Comparison of ENCODE assay signal across 8 cellular contexts in the genomic region with DNA sequence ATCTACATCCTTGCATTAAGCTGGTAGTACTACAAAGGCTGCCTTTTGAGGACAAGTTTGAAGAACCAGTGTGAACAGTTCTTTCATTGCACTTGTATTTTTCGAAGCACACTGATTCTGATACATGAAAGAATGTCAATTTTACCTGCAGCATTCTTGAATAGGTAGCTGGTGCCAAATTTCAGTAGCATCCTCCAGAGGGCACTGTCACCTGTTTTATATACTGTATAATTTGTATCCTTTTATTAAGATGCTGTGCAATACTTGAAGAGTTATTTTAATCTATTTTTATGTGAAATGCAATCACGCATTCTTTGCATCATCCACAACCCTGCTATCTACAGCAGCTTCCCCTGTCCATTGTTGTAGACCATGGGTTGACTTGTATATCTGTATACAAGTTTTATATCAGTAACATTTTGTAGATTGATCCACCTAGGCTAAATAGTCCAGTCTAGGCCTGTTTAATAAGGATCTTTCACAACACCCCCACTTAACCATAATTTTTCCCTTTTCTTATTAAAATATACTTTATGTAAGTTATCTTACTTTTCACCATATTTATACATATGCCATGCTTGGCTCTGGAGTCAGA.
DNase-seq lines count a peak whose midpoint lies in the region; ATAC-seq and TF ChIP-seq lines count a peak whose summit lies in the region.

No MANE protein-coding gene starts in this region.

- no peak overlapping the region for H3K27ac ChIP-seq in DOHH2 (ENCODE audit: low read depth, low read length)

- H4K20me1 ChIP-seq in DOHH2 (ENCODE audit: control insufficient read depth, insufficient read depth, low read depth, low read length): no peaks in the 10 kb centered on the region

- H3K36me3 ChIP-seq in DOHH2 (ENCODE audit: control insufficient read depth, low read length) (no peaks in the 10 kb centered on the region), H7 (replicated peaks; ENCODE audit: control insufficient read depth, insufficient read depth, low read length) (no peaks in the 10 kb centered on the region)

- H3K4me3 ChIP-seq in DOHH2 (ENCODE audit: low read length) (no peak overlapping the region), H7 (ENCODE audit: insufficient read depth, low read depth, low read length) (no peak overlapping the region)

- peaks cover 7% of the 10 kb centered on the region for H3K4me1 ChIP-seq in DOHH2 (ENCODE audit: control insufficient read depth, low read length)

- TF ChIP-seq CTCF in DOHH2 (IDR thresholded peaks at IDR 0.05; ENCODE audit: low read depth, low read length, poor library complexity, severe bottlenecking): peak; percentile 73

- H3K9me2 ChIP-seq in DOHH2 (replicated peaks; ENCODE audit: control insufficient read depth, low read length): no peaks in the 10 kb centered on the region

- no peaks in the 10 kb centered on the region for H3F3A ChIP-seq in DOHH2 (ENCODE audit: control insufficient read depth, insufficient read depth)

- peak; percentile 8 for DNase-seq in M059J (ENCODE audit: low read depth)
- peak; percentile 6 for DNase-seq in amniotic stem cell (lab: John Stamatoyannopoulos, UW)
- no peak for DNase-seq in left lobe of liver (ENCODE audit: low spot score)
- no peak for DNase-seq in H7
- no peak for DNase-seq in AG08396 (ENCODE audit: low spot score)

- no peaks in the 10 kb centered on the region for H3K9me3 ChIP-seq in DOHH2 (ENCODE audit: control insufficient read depth, insufficient read depth, low read length)

- ATAC-seq in left lobe of liver (peak; percentile 36), HG03469 (IDR thresholded peaks at IDR 0.05; ENCODE audit: unreplicated experiment) (no peak), GM18861 (IDR thresholded peaks at IDR 0.05; ENCODE audit: unreplicated experiment) (no peak)

- no peaks in the 10 kb centered on the region for H3K79me2 ChIP-seq in DOHH2 (ENCODE audit: control insufficient read depth, low read length)

- peak overlapping the region; percentile 5; the same call in 1 of the 2 replicates for H3K4me2 ChIP-seq in DOHH2 (ENCODE audit: low read length)

- H3K27me3 ChIP-seq in DOHH2 (ENCODE audit: control insufficient read depth, low read length) (no peaks in the 10 kb centered on the region), H7 (ENCODE audit: control insufficient read depth, insufficient read depth, low read length) (no peaks in the 10 kb centered on the region)

Comparison
In these comparisons a context has a peak if more than half of its experiments do, and no peak if none do; other contexts are left out.
1. DNase-seq: peak in M059J (single experiment) and amniotic stem cell (single experiment); none in left lobe of liver (single experiment), H7 (single experiment) and AG08396 (single experiment).